ENCODE assay signal across 20 cellular contexts in the genomic region with DNA sequence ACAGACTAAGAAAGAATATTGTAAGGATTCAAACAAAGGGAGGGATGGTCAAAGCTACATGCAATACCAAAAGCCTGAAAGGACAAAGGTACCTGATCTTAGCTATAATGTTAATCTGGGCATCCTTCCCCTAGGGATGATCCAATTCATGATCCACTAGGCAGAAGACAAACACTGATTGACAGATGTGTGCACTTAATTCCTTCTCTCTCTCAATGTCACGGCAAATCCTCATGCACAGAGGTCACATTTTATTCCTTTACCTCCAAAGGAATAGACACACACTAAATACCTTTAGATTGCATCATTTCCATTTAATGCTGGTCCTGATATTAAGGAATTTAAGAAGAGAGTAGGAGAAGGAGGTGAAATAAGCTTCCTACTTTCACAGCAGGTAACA.
DNase-seq lines count a peak whose midpoint lies in the region; ATAC-seq, FAIRE-seq and TF ChIP-seq lines count a peak whose summit lies in the region.
"Had no signal": no experiment of that assay in that cellular context is flagged by ENCODE, and none has a peak within 500 bp of the region (broad histone marks: within the 10 kb centered on the region; RNA-seq: fewer than 3 reads in every experiment).

No MANE protein-coding gene starts in this region.

- H2AFZ ChIP-seq in neural cell (ENCODE audit: low read depth, low read length) (no peak overlapping the region), GM23248 (no peak overlapping the region)

- DNase-seq in A549 (ENCODE audit: low read depth in 1 of 2, low spot score in 1 of 2) (no peak), NCI-H82 (lab: John Stamatoyannopoulos, UW) (peak; percentile 90), GM23248 (no peak), NCI-H2171 (lab: John Stamatoyannopoulos, UW) (no peak)
- DNase-seq: 8988T; AML-193; Caco-2; Calu3; CD4-positive, alpha-beta T cell; CD8-positive, alpha-beta T cell; DMS79 treated with DMSO at 0.1 percent for 48 hours; GF-D8 had no signal

- no peak overlapping the region for H3K4me3 ChIP-seq in A549
- peak overlapping the region; percentile 12 for H3K4me3 ChIP-seq in neural cell (ENCODE audit: low read length)
- H3K4me3 ChIP-seq in GM23248: no peak overlapping the region
- H3K4me3 ChIP-seq: BLaER1 treated with 17β-estradiol and CSF1 and Interleukin-3, amounts not matched to agents 10 nM and 100 nM had no signal

- peak; percentile 49 for FAIRE-seq in A549 (lab: Jason Lieb, UNC)
- FAIRE-seq: A204.1, D721Med, G401.6, GM12891, GM19239 had no signal

- H3K9ac ChIP-seq in neural cell (ENCODE audit: low read length) (peak overlapping the region; percentile 11), GM23248 (no peak overlapping the region)
- H3K9ac ChIP-seq: BLaER1 treated with 17β-estradiol and CSF1 and Interleukin-3, amounts not matched to agents 10 nM and 100 nM had no signal

- no peak for TF ChIP-seq POLR2A in A549 (IDR thresholded peaks at IDR 0.05; ENCODE audit: low read length)

- H3K9me3 ChIP-seq in A549 (no peaks in the 10 kb centered on the region), neural cell (ENCODE audit: low read length) (no peaks in the 10 kb centered on the region), GM23248 (ENCODE audit: low read depth) (no peaks in the 10 kb centered on the region)
- H3K9me3 ChIP-seq: BLaER1 treated with 17β-estradiol and CSF1 and Interleukin-3, amounts not matched to agents 10 nM and 100 nM; Caco-2 had no signal

- H3K79me2 ChIP-seq in neural cell (replicated peaks; ENCODE audit: insufficient read depth, low read length): no peaks in the 10 kb centered on the region
- no peaks in the 10 kb centered on the region for H3K79me2 ChIP-seq in GM23248 (ENCODE audit: insufficient read depth)

- TF ChIP-seq EP300 in A549 (IDR thresholded peaks at IDR 0.05) (no peak), neural cell (conservative IDR thresholded peaks at IDR 0.05; ENCODE audit: poor library complexity, severe bottlenecking) (peak; percentile 85)

- POLR2A ChIA-PET in A549 (lab: Yijun Ruan, JAX): no interaction called here

- no peaks in the 10 kb centered on the region for H3F3A ChIP-seq in neural cell (ENCODE audit: insufficient read depth, low read length, poor library complexity, severe bottlenecking)
- no peaks in the 10 kb centered on the region for H3F3A ChIP-seq in GM23248 (ENCODE audit: insufficient read depth)

- in situ Hi-C loops in GM23248 (cut with MboI): no loop called here

- H3K27me3 ChIP-seq in neural cell (ENCODE audit: insufficient read depth, low read depth, low read length) (no peaks in the 10 kb centered on the region), GM23248 (replicated peaks; ENCODE audit: insufficient read depth) (no peaks in the 10 kb centered on the region)
- H3K27me3 ChIP-seq: BLaER1 treated with 17β-estradiol and CSF1 and Interleukin-3, amounts not matched to agents 10 nM and 100 nM had no signal

- H3K4me2 ChIP-seq in A549: no peak overlapping the region
- H3K4me2 ChIP-seq in neural cell (ENCODE audit: low read length): peak overlapping the region; percentile 11
- H3K4me2 ChIP-seq in GM23248 (ENCODE audit: unreplicated experiment): no peak overlapping the region

- CTCF ChIA-PET in A549 (lab: Yijun Ruan, JAX): no interaction called here

- 87% methylated on average over 1 of the region's 1 CpG for WGBS in A549 (ENCODE audit: missing lambda C conversion rate)
- WGBS in GM23248 (ENCODE audit: low coverage in 1 of 2, low lambda C conversion rate in 2 of 2, missing lambda C conversion rate in 2 of 2), 2 experiments: 58 to 62% methylated on average over 1 of the region's 1 CpG

- no peak overlapping the region for H3K27ac ChIP-seq in A549
- peak overlapping the region; percentile 65 for H3K27ac ChIP-seq in neural cell (ENCODE audit: low read length)
- H3K27ac ChIP-seq in GM23248: no peak overlapping the region
- H3K27ac ChIP-seq: BLaER1 treated with 17β-estradiol and CSF1 and Interleukin-3, amounts not matched to agents 10 nM and 100 nM; C4-2B had no signal

- no peak for ATAC-seq in A549
- ATAC-seq: CD8-positive, alpha-beta T cell had no signal

- H3K9me2 ChIP-seq in neural cell (ENCODE audit: insufficient read depth, low read length) (no peaks in the 10 kb centered on the region), GM23248 (ENCODE audit: insufficient read depth) (no peaks in the 10 kb centered on the region)

- TF ChIP-seq CTCF in A549 (IDR thresholded peaks at IDR 0.05): no peak
- no peak for TF ChIP-seq CTCF in neural cell (IDR thresholded peaks at IDR 0.05; ENCODE audit: poor library complexity, severe bottlenecking)

- H4K20me1 ChIP-seq in neural cell (ENCODE audit: insufficient read depth): no peaks in the 10 kb centered on the region
- no peaks in the 10 kb centered on the region for H4K20me1 ChIP-seq in GM23248 (ENCODE audit: insufficient read depth)
- H4K20me1 ChIP-seq: BLaER1 treated with 17β-estradiol and CSF1 and Interleukin-3, amounts not matched to agents 10 nM and 100 nM had no signal

- H3K4me1 ChIP-seq in A549 (no peaks in the 10 kb centered on the region), GM23248 (ENCODE audit: insufficient read depth) (no peaks in the 10 kb centered on the region)
- H3K4me1 ChIP-seq: Caco-2 had no signal

- no peaks in the 10 kb centered on the region for H3K36me3 ChIP-seq in neural cell (ENCODE audit: insufficient read depth, low read length)
- no peaks in the 10 kb centered on the region for H3K36me3 ChIP-seq in GM23248 (ENCODE audit: low read depth)
- H3K36me3 ChIP-seq: BLaER1 treated with 17β-estradiol and CSF1 and Interleukin-3, amounts not matched to agents 10 nM and 100 nM had no signal

- no peak for TF ChIP-seq RAD21 in A549 (conservative IDR thresholded peaks at IDR 0.05 in 1 of 2, IDR thresholded peaks at IDR 0.05 in 1 of 2)
- TF ChIP-seq RAD21 in neural cell (conservative IDR thresholded peaks at IDR 0.05): no peak

TF ChIP-seq in A549, 52 proteins besides CTCF, POLR2A, EP300 and RAD21:
- TF ChIP-seq, protein P1, sequence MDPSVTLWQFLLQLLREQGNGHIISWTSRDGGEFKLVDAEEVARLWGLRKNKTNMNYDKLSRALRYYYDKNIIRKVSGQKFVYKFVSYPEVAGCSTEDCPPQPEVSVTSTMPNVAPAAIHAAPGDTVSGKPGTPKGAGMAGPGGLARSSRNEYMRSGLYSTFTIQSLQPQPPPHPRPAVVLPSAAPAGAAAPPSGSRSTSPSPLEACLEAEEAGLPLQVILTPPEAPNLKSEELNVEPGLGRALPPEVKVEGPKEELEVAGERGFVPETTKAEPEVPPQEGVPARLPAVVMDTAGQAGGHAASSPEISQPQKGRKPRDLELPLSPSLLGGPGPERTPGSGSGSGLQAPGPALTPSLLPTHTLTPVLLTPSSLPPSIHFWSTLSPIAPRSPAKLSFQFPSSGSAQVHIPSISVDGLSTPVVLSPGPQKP (IDR thresholded peaks at IDR 0.05; ENCODE audit: low read depth, low read length): no peak
- TF ChIP-seq NPAS2 (CRISPR knock-in tag; IDR thresholded peaks at IDR 0.05; ENCODE audit: borderline replicate concordance) (no peak), RARB (CRISPR knock-in tag; IDR thresholded peaks at IDR 0.05) (no peak), CBX2 (IDR thresholded peaks at IDR 0.05; ENCODE audit: borderline replicate concordance, low read depth) (no peak), NR3C1 (IDR thresholded peaks at IDR 0.05) (no peak), ZC3H11A (IDR thresholded peaks at IDR 0.05) (no peak), HOXB5 (CRISPR knock-in tag; IDR thresholded peaks at IDR 0.05) (no peak)
- TF ChIP-seq, protein P2, sequence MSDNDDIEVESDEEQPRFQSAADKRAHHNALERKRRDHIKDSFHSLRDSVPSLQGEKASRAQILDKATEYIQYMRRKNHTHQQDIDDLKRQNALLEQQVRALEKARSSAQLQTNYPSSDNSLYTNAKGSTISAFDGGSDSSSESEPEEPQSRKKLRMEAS (IDR thresholded peaks at IDR 0.05): no peak

TF ChIP-seq in neural cell, 6 proteins besides CTCF, POLR2A, EP300 and RAD21:
- peak; percentile 67 for TF ChIP-seq POLR2AphosphoS5 (IDR thresholded peaks at IDR 0.05)
- TF ChIP-seq, protein P3, sequence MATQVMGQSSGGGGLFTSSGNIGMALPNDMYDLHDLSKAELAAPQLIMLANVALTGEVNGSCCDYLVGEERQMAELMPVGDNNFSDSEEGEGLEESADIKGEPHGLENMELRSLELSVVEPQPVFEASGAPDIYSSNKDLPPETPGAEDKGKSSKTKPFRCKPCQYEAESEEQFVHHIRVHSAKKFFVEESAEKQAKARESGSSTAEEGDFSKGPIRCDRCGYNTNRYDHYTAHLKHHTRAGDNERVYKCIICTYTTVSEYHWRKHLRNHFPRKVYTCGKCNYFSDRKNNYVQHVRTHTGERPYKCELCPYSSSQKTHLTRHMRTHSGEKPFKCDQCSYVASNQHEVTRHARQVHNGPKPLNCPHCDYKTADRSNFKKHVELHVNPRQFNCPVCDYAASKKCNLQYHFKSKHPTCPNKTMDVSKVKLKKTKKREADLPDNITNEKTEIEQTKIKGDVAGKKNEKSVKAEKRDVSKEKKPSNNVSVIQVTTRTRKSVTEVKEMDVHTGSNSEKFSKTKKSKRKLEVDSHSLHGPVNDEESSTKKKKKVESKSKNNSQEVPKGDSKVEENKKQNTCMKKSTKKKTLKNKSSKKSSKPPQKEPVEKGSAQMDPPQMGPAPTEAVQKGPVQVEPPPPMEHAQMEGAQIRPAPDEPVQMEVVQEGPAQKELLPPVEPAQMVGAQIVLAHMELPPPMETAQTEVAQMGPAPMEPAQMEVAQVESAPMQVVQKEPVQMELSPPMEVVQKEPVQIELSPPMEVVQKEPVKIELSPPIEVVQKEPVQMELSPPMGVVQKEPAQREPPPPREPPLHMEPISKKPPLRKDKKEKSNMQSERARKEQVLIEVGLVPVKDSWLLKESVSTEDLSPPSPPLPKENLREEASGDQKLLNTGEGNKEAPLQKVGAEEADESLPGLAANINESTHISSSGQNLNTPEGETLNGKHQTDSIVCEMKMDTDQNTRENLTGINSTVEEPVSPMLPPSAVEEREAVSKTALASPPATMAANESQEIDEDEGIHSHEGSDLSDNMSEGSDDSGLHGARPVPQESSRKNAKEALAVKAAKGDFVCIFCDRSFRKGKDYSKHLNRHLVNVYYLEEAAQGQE (IDR thresholded peaks at IDR 0.05; ENCODE audit: borderline replicate concordance): no peak
- TF ChIP-seq MXI1 (conservative IDR thresholded peaks at IDR 0.05; ENCODE audit: poor library complexity, severe bottlenecking): no peak
- TF ChIP-seq TAF1 (IDR thresholded peaks at IDR 0.05; ENCODE audit: low read depth): no peak
